Comparison of ENCODE assay signal across 1 cellular context in genomic region chr11:119169272-119169719, GRCh38.
TF ChIP-seq lines count a peak whose summit lies in the region.

No MANE protein-coding gene starts in this region.

TF ChIP-seq in K562, 482 proteins besides CTCF, POLR2A, EP300 and RAD21:
- TF ChIP-seq THRAP3 (IDR thresholded peaks at IDR 0.05; ENCODE audit: borderline replicate concordance) (no peak), RBM39 (optimal IDR thresholded peaks at IDR 0.05; ENCODE audit: low read depth, low read length) (no peak), BACH1 (tag; IDR thresholded peaks at IDR 0.05) (no peak), ZNF217 (CRISPR knock-in tag; IDR thresholded peaks at IDR 0.05) (no peak), ZC3H11A (IDR thresholded peaks at IDR 0.05; ENCODE audit: low read depth, low read length) (no peak), SMAD2 (IDR thresholded peaks at IDR 0.05; ENCODE audit: low read depth, low read length) (no peak), PPARD (CRISPR knock-in tag; IDR thresholded peaks at IDR 0.05) (no peak), PML (IDR thresholded peaks at IDR 0.05; ENCODE audit: low read length) (no peak), HNRNPH1 (optimal IDR thresholded peaks at IDR 0.05; ENCODE audit: low read depth, low read length) (no peak), ZNF224 (CRISPR knock-in tag; IDR thresholded peaks at IDR 0.05) (no peak), EHMT2 (IDR thresholded peaks at IDR 0.05) (no peak), TAF9B (IDR thresholded peaks at IDR 0.05; ENCODE audit: partially characterized antibody) (no peak), CREB3 (tag; conservative IDR thresholded peaks at IDR 0.05; ENCODE audit: low read depth) (no peak), ZNF785 (CRISPR knock-in tag; IDR thresholded peaks at IDR 0.05) (no peak)
- TF ChIP-seq, protein P1, sequence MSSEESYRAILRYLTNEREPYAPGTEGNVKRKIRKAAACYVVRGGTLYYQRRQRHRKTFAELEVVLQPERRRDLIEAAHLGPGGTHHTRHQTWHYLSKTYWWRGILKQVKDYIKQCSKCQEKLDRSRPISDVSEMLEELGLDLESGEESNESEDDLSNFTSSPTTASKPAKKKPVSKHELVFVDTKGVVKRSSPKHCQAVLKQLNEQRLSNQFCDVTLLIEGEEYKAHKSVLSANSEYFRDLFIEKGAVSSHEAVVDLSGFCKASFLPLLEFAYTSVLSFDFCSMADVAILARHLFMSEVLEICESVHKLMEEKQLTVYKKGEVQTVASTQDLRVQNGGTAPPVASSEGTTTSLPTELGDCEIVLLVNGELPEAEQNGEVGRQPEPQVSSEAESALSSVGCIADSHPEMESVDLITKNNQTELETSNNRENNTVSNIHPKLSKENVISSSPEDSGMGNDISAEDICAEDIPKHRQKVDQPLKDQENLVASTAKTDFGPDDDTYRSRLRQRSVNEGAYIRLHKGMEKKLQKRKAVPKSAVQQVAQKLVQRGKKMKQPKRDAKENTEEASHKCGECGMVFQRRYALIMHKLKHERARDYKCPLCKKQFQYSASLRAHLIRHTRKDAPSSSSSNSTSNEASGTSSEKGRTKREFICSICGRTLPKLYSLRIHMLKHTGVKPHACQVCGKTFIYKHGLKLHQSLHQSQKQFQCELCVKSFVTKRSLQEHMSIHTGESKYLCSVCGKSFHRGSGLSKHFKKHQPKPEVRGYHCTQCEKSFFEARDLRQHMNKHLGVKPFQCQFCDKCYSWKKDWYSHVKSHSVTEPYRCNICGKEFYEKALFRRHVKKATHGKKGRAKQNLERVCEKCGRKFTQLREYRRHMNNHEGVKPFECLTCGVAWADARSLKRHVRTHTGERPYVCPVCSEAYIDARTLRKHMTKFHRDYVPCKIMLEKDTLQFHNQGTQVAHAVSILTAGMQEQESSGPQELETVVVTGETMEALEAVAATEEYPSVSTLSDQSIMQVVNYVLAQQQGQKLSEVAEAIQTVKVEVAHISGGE (CRISPR knock-in tag; IDR thresholded peaks at IDR 0.05), result no peak
- TF ChIP-seq, protein P2, sequence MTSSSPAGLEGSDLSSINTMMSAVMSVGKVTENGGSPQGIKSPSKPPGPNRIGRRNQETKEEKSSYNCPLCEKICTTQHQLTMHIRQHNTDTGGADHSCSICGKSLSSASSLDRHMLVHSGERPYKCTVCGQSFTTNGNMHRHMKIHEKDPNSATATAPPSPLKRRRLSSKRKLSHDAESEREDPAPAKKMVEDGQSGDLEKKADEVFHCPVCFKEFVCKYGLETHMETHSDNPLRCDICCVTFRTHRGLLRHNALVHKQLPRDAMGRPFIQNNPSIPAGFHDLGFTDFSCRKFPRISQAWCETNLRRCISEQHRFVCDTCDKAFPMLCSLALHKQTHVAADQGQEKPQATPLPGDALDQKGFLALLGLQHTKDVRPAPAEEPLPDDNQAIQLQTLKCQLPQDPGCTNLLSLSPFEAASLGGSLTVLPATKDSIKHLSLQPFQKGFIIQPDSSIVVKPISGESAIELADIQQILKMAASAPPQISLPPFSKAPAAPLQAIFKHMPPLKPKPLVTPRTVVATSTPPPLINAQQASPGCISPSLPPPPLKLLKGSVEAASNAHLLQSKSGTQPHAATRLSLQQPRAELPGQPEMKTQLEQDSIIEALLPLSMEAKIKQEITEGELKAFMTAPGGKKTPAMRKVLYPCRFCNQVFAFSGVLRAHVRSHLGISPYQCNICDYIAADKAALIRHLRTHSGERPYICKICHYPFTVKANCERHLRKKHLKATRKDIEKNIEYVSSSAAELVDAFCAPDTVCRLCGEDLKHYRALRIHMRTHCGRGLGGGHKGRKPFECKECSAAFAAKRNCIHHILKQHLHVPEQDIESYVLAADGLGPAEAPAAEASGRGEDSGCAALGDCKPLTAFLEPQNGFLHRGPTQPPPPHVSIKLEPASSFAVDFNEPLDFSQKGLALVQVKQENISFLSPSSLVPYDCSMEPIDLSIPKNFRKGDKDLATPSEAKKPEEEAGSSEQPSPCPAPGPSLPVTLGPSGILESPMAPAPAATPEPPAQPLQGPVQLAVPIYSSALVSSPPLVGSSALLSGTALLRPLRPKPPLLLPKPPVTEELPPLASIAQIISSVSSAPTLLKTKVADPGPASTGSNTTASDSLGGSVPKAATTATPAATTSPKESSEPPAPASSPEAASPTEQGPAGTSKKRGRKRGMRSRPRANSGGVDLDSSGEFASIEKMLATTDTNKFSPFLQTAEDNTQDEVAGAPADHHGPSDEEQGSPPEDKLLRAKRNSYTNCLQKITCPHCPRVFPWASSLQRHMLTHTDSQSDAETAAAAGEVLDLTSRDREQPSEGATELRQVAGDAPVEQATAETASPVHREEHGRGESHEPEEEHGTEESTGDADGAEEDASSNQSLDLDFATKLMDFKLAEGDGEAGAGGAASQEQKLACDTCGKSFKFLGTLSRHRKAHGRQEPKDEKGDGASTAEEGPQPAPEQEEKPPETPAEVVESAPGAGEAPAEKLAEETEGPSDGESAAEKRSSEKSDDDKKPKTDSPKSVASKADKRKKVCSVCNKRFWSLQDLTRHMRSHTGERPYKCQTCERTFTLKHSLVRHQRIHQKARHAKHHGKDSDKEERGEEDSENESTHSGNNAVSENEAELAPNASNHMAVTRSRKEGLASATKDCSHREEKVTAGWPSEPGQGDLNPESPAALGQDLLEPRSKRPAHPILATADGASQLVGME (CRISPR knock-in tag; IDR thresholded peaks at IDR 0.05), result no peak
- TF ChIP-seq, protein P3, sequence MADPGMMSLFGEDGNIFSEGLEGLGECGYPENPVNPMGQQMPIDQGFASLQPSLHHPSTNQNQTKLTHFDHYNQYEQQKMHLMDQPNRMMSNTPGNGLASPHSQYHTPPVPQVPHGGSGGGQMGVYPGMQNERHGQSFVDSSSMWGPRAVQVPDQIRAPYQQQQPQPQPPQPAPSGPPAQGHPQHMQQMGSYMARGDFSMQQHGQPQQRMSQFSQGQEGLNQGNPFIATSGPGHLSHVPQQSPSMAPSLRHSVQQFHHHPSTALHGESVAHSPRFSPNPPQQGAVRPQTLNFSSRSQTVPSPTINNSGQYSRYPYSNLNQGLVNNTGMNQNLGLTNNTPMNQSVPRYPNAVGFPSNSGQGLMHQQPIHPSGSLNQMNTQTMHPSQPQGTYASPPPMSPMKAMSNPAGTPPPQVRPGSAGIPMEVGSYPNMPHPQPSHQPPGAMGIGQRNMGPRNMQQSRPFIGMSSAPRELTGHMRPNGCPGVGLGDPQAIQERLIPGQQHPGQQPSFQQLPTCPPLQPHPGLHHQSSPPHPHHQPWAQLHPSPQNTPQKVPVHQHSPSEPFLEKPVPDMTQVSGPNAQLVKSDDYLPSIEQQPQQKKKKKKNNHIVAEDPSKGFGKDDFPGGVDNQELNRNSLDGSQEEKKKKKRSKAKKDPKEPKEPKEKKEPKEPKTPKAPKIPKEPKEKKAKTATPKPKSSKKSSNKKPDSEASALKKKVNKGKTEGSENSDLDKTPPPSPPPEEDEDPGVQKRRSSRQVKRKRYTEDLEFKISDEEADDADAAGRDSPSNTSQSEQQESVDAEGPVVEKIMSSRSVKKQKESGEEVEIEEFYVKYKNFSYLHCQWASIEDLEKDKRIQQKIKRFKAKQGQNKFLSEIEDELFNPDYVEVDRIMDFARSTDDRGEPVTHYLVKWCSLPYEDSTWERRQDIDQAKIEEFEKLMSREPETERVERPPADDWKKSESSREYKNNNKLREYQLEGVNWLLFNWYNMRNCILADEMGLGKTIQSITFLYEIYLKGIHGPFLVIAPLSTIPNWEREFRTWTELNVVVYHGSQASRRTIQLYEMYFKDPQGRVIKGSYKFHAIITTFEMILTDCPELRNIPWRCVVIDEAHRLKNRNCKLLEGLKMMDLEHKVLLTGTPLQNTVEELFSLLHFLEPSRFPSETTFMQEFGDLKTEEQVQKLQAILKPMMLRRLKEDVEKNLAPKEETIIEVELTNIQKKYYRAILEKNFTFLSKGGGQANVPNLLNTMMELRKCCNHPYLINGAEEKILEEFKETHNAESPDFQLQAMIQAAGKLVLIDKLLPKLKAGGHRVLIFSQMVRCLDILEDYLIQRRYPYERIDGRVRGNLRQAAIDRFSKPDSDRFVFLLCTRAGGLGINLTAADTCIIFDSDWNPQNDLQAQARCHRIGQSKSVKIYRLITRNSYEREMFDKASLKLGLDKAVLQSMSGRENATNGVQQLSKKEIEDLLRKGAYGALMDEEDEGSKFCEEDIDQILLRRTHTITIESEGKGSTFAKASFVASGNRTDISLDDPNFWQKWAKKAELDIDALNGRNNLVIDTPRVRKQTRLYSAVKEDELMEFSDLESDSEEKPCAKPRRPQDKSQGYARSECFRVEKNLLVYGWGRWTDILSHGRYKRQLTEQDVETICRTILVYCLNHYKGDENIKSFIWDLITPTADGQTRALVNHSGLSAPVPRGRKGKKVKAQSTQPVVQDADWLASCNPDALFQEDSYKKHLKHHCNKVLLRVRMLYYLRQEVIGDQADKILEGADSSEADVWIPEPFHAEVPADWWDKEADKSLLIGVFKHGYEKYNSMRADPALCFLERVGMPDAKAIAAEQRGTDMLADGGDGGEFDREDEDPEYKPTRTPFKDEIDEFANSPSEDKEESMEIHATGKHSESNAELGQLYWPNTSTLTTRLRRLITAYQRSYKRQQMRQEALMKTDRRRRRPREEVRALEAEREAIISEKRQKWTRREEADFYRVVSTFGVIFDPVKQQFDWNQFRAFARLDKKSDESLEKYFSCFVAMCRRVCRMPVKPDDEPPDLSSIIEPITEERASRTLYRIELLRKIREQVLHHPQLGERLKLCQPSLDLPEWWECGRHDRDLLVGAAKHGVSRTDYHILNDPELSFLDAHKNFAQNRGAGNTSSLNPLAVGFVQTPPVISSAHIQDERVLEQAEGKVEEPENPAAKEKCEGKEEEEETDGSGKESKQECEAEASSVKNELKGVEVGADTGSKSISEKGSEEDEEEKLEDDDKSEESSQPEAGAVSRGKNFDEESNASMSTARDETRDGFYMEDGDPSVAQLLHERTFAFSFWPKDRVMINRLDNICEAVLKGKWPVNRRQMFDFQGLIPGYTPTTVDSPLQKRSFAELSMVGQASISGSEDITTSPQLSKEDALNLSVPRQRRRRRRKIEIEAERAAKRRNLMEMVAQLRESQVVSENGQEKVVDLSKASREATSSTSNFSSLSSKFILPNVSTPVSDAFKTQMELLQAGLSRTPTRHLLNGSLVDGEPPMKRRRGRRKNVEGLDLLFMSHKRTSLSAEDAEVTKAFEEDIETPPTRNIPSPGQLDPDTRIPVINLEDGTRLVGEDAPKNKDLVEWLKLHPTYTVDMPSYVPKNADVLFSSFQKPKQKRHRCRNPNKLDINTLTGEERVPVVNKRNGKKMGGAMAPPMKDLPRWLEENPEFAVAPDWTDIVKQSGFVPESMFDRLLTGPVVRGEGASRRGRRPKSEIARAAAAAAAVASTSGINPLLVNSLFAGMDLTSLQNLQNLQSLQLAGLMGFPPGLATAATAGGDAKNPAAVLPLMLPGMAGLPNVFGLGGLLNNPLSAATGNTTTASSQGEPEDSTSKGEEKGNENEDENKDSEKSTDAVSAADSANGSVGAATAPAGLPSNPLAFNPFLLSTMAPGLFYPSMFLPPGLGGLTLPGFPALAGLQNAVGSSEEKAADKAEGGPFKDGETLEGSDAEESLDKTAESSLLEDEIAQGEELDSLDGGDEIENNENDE (IDR thresholded peaks at IDR 0.05; ENCODE audit: low read depth, low read length), result no peak
- TF ChIP-seq, protein P4, sequence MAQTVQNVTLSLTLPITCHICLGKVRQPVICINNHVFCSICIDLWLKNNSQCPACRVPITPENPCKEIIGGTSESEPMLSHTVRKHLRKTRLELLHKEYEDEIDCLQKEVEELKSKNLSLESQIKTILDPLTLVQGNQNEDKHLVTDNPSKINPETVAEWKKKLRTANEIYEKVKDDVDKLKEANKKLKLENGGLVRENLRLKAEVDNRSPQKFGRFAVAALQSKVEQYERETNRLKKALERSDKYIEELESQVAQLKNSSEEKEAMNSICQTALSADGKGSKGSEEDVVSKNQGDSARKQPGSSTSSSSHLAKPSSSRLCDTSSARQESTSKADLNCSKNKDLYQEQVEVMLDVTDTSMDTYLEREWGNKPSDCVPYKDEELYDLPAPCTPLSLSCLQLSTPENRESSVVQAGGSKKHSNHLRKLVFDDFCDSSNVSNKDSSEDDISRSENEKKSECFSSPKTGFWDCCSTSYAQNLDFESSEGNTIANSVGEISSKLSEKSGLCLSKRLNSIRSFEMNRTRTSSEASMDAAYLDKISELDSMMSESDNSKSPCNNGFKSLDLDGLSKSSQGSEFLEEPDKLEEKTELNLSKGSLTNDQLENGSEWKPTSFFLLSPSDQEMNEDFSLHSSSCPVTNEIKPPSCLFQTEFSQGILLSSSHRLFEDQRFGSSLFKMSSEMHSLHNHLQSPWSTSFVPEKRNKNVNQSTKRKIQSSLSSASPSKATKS (CRISPR knock-in tag; IDR thresholded peaks at IDR 0.05), result no peak
- TF ChIP-seq, protein P5, sequence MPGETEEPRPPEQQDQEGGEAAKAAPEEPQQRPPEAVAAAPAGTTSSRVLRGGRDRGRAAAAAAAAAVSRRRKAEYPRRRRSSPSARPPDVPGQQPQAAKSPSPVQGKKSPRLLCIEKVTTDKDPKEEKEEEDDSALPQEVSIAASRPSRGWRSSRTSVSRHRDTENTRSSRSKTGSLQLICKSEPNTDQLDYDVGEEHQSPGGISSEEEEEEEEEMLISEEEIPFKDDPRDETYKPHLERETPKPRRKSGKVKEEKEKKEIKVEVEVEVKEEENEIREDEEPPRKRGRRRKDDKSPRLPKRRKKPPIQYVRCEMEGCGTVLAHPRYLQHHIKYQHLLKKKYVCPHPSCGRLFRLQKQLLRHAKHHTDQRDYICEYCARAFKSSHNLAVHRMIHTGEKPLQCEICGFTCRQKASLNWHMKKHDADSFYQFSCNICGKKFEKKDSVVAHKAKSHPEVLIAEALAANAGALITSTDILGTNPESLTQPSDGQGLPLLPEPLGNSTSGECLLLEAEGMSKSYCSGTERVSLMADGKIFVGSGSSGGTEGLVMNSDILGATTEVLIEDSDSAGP (CRISPR knock-in tag; IDR thresholded peaks at IDR 0.05), result no peak
